26 cellular contexts compared by ENCODE assay signal in the genomic region with DNA sequence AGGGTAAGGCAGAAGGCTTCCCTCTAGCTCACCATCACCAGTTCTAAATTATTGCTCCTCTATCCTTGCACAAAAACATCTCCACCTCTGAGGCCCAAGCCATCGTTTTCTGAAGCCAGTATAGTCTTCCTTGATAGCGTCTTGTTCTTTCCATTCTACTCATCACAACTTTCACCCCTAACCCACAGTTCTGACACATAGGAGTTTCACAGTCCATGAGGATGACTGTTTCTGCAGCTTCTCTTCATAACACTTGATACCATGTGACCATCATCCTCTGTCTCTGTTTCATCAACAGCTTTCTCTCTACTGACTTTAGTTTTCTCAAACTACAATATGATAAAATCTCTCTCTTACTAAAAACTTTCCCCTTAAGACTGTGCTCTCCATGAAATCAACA.
"Had no signal": no experiment of that assay in that cellular context is flagged by ENCODE, and none has a peak within 500 bp of the region (broad histone marks: within the 10 kb centered on the region; RNA-seq: fewer than 3 reads in every experiment).

No MANE protein-coding gene starts in this region.

- H3K4me3 ChIP-seq: breast epithelium, esophagus muscularis mucosa, gastroesophageal sphincter had no signal

- H3K27ac ChIP-seq: breast epithelium, esophagus muscularis mucosa, gastroesophageal sphincter, VCaP had no signal

- H3K4me1 ChIP-seq: breast epithelium, esophagus muscularis mucosa, gastroesophageal sphincter had no signal

- ATAC-seq: activated CD8-positive, alpha-beta memory T cell treated with anti-CD3 and anti-CD28 coated beads, Interleukin-2, amount 10 ng/mL, durations not matched to agents 7 days and 5 days; activated CD8-positive, alpha-beta T cell treated with anti-CD3 and anti-CD28 coated beads, Interleukin-2, amount 10 ng/mL, durations not matched to agents 7 days and 5 days; activated T-helper 17 cell treated with anti-CD3 and anti-CD28 coated beads, Interleukin-2, amount 50 U/mL, for 72 hours; effector memory CD8-positive, alpha-beta T cell; WTC11 had no signal

- H3K36me3 ChIP-seq: breast epithelium had no signal

- H3K27me3 ChIP-seq: breast epithelium, esophagus muscularis mucosa, gastroesophageal sphincter had no signal

- H3K9me3 ChIP-seq: breast epithelium, esophagus muscularis mucosa, gastroesophageal sphincter had no signal

- DNase-seq: activated CD4-positive, alpha-beta memory T cell treated with anti-CD3 and anti-CD28 coated beads for 36 hours; activated CD4-positive, alpha-beta T cell treated with anti-CD3 and anti-CD28 coated beads for 1 hour; activated CD4-positive, alpha-beta T cell treated with anti-CD3 and anti-CD28 coated beads for 48 hours; activated CD8-positive, alpha-beta memory T cell treated with anti-CD3 and anti-CD28 coated beads, Interleukin-2, amount 10 ng/mL, durations not matched to agents 7 days and 5 days; activated CD8-positive, alpha-beta memory T cell treated with anti-CD3 and anti-CD28 coated beads, Interleukin-2, amount 50 U/mL, for 4 hours; activated CD8-positive, alpha-beta T cell treated with anti-CD3 and anti-CD28 coated beads, Interleukin-2, amount 10 ng/mL, durations not matched to agents 7 days and 5 days; activated effector memory CD4-positive, alpha-beta T cell treated with Interleukin-2 at 50 U/mL for 16 hours; activated gamma-delta T cell treated with Interleukin-2 at 50 U/mL for 16 hours; activated naive CD4-positive, alpha-beta T cell treated with anti-CD3 and anti-CD28 coated beads, Interleukin-2, amount 50 U/mL, for 16 hours; activated naive CD4-positive, alpha-beta T cell treated with Interleukin-2 at 50 U/mL for 16 hours; activated T-cell treated with anti-CD3 and anti-CD28 coated beads, Interleukin-2, amount 50 U/mL, for 1 hour; amygdala; aorta; cortex of kidney; dermis blood vessel endothelial cell; effector CD4-positive, alpha-beta T cell; effector memory CD8-positive, alpha-beta T cell; erythroblast; foreskin melanocyte; T-helper 2 cell had no signal
